Comparison of ENCODE assay signal across 1 cellular context in genomic region chr2:239953418-239954061, GRCh38.
TF ChIP-seq lines count a peak whose summit lies in the region.

No MANE protein-coding gene starts in this region.

TF ChIP-seq in IMR-90, 13 proteins besides CTCF, POLR2A, EP300 and RAD21 (continued from another document):
- no peak for TF ChIP-seq USF2 (IDR thresholded peaks at IDR 0.05; ENCODE audit: low read depth, low read length)
- TF ChIP-seq FOS (IDR thresholded peaks at IDR 0.05; ENCODE audit: low read depth, low read length) = no peak
- TF ChIP-seq CEBPB (IDR thresholded peaks at IDR 0.05; ENCODE audit: low read depth, low read length) = no peak
TF ChIP-seq in IMR-90: peak in this region for 0.
